ENCODE assay signal across 1 cellular context in the genomic region with DNA sequence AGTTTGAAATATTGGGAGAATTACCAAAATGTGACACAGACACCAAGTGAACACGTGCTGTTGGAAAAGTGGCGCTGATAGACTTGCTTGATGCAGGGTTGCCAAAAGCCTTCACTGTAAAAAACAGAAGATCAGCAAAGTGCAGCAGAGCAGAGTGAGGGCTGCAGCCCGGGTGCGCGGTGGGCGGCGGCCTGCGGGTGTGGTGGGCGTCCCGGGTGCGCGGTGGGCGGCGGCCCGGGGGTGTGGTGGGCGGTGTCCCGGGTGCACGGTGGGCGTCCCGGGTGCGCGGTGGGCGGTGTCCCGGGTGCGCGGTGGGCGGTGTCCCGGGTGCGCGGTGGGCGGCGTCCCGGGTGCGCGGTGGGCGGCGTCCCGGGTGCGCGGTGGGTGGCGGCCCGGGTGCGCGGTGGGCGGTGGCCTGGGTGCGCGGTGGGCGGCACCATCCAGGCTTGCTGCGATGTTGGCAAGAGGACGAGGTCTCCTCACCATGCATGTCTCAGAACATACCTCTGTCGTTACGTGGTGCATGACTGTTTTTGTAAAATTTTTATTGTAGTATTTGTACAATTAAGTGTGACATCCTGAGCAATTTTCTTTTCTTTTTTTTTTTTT.
TF ChIP-seq lines count a peak whose summit lies in the region.

No MANE protein-coding gene starts in this region.

TF ChIP-seq in IMR-90, 13 proteins besides CTCF, POLR2A, EP300 and RAD21:
- TF ChIP-seq BHLHE40 (IDR thresholded peaks at IDR 0.05; ENCODE audit: low read depth, low read length) = 0 out of 2 replicates have a peak, but pooled peaks have one; percentile 22
- TF ChIP-seq MXI1 (IDR thresholded peaks at IDR 0.05; ENCODE audit: borderline replicate concordance, low read depth, low read length) = no peak
